Comparison of ENCODE assay signal across 2 cellular contexts in genomic region chr2:150165988-150166965, GRCh38.
A peak's percentile ranks its signal among the peaks of the same experiment; 100 is the strongest.
TF ChIP-seq lines count a peak whose summit lies in the region.

No MANE protein-coding gene starts in this region.

TF ChIP-seq in A549, 52 proteins besides CTCF, POLR2A, EP300 and RAD21 (continued from another document):
- TF ChIP-seq FOSL2 (IDR thresholded peaks at IDR 0.05) = peak; percentile 64; the same call in 1 of the 2 replicates
- TF ChIP-seq FOSL2 (CRISPR knock-in tag; IDR thresholded peaks at IDR 0.05) = peak; percentile 74
- no peak for TF ChIP-seq REST (IDR thresholded peaks at IDR 0.05)
- peak; percentile 94 to 96; a peak in 4 of 5 replicates for TF ChIP-seq JUN (IDR thresholded peaks at IDR 0.05)
- peak; percentile 97 for TF ChIP-seq RARB (CRISPR knock-in tag; IDR thresholded peaks at IDR 0.05)
- TF ChIP-seq EHMT2 (IDR thresholded peaks at IDR 0.05; ENCODE audit: low read depth) = no peak
- no peak for TF ChIP-seq TFCP2L1 (CRISPR knock-in tag; IDR thresholded peaks at IDR 0.05)
- TF ChIP-seq, protein P1, sequence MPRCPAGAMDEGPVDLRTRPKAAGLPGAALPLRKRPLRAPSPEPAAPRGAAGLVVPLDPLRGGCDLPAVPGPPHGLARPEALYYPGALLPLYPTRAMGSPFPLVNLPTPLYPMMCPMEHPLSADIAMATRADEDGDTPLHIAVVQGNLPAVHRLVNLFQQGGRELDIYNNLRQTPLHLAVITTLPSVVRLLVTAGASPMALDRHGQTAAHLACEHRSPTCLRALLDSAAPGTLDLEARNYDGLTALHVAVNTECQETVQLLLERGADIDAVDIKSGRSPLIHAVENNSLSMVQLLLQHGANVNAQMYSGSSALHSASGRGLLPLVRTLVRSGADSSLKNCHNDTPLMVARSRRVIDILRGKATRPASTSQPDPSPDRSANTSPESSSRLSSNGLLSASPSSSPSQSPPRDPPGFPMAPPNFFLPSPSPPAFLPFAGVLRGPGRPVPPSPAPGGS (IDR thresholded peaks at IDR 0.05) = peak; percentile 96
- TF ChIP-seq GATA3 (IDR thresholded peaks at IDR 0.05; ENCODE audit: borderline replicate concordance) = peak; percentile 97
- peak; percentile 83 for TF ChIP-seq PBX3 (IDR thresholded peaks at IDR 0.05)
TF ChIP-seq in A549: peak in this region for 22.

TF ChIP-seq in K562, 482 proteins besides CTCF, POLR2A, EP300 and RAD21 (continued from another document and continues in another):
- peak in 1 of 3 experiments; percentile 23; a peak in 1 of 6 replicates for TF ChIP-seq ZBTB11 (CRISPR knock-in tag; IDR thresholded peaks at IDR 0.05)
- TF ChIP-seq RBFOX2 (IDR thresholded peaks at IDR 0.05; ENCODE audit: low read depth, low read length) = peak; percentile 43; the same call in 1 of the 2 replicates
- peak; percentile 45; the same call in 1 of the 2 replicates for TF ChIP-seq GABPA (tag; conservative IDR thresholded peaks at IDR 0.05; ENCODE audit: low read depth)
- TF ChIP-seq NRF1 (conservative IDR thresholded peaks at IDR 0.05 in 1 of 2, IDR thresholded peaks at IDR 0.05 in 1 of 2) = 0 out of 4 replicates have a peak, but pooled peaks of 1 of the 2 experiments have one; percentile 3
- no peak for TF ChIP-seq TSHZ1 (CRISPR knock-in tag; IDR thresholded peaks at IDR 0.05)
- peak; percentile 73 for TF ChIP-seq TAF7 (tag; IDR thresholded peaks at IDR 0.05)
- peak; percentile 50 for TF ChIP-seq EP400 (IDR thresholded peaks at IDR 0.05)
- no peak for TF ChIP-seq CCAR2 (IDR thresholded peaks at IDR 0.05; ENCODE audit: low read depth, low read length)
- no peak for TF ChIP-seq E2F3 (CRISPR knock-in tag; IDR thresholded peaks at IDR 0.05)
- no peak for TF ChIP-seq NUFIP1 (IDR thresholded peaks at IDR 0.05; ENCODE audit: partially characterized antibody)
- no peak for TF ChIP-seq PRDM10 (IDR thresholded peaks at IDR 0.05; ENCODE audit: partially characterized antibody)
- 0 out of 2 replicates have a peak, but pooled peaks have one; percentile 7 for TF ChIP-seq ID3 (CRISPR knock-in tag; IDR thresholded peaks at IDR 0.05)
- no peak for TF ChIP-seq ID3 (tag; IDR thresholded peaks at IDR 0.05)
- peak; percentile 68; the same call in 1 of the 2 replicates for TF ChIP-seq ERF (CRISPR knock-in tag; IDR thresholded peaks at IDR 0.05)
- peak; percentile 73 for TF ChIP-seq ZNF165 (CRISPR knock-in tag; IDR thresholded peaks at IDR 0.05; ENCODE audit: borderline replicate concordance)
- TF ChIP-seq, protein P2, sequence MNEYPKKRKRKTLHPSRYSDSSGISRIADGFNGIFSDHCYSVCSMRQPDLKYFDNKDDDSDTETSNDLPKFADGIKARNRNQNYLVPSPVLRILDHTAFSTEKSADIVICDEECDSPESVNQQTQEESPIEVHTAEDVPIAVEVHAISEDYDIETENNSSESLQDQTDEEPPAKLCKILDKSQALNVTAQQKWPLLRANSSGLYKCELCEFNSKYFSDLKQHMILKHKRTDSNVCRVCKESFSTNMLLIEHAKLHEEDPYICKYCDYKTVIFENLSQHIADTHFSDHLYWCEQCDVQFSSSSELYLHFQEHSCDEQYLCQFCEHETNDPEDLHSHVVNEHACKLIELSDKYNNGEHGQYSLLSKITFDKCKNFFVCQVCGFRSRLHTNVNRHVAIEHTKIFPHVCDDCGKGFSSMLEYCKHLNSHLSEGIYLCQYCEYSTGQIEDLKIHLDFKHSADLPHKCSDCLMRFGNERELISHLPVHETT (CRISPR knock-in tag; conservative IDR thresholded peaks at IDR 0.05 in 1 of 2, IDR thresholded peaks at IDR 0.05 in 1 of 2) = peak in 1 of 2 experiments; percentile 68; a peak in 2 of 4 replicates
- TF ChIP-seq POLR2G (IDR thresholded peaks at IDR 0.05; ENCODE audit: low read depth, low read length) = no peak
- TF ChIP-seq, protein P3, sequence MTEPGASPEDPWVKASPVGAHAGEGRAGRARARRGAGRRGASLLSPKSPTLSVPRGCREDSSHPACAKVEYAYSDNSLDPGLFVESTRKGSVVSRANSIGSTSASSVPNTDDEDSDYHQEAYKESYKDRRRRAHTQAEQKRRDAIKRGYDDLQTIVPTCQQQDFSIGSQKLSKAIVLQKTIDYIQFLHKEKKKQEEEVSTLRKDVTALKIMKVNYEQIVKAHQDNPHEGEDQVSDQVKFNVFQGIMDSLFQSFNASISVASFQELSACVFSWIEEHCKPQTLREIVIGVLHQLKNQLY (CRISPR knock-in tag; conservative IDR thresholded peaks at IDR 0.05) = no peak
- TF ChIP-seq MXI1 (IDR thresholded peaks at IDR 0.05; ENCODE audit: low read depth, low read length) = no peak
- TF ChIP-seq ZNF316 (IDR thresholded peaks at IDR 0.05) = peak; percentile 90
- no peak for TF ChIP-seq CBFA2T3 (IDR thresholded peaks at IDR 0.05)
- peak; percentile 73 for TF ChIP-seq NFE2L1 (tag; IDR thresholded peaks at IDR 0.05; ENCODE audit: borderline replicate concordance, low read depth)
- no peak for TF ChIP-seq GTF2E2 (tag; IDR thresholded peaks at IDR 0.05)
- peak; percentile 28 for TF ChIP-seq MEIS2 (IDR thresholded peaks at IDR 0.05; ENCODE audit: partially characterized antibody)
- no peak for TF ChIP-seq FOXJ2 (tag; IDR thresholded peaks at IDR 0.05)
- peak; percentile 38 for TF ChIP-seq SMAD3 (CRISPR knock-in tag; conservative IDR thresholded peaks at IDR 0.05)
- TF ChIP-seq CBX8 (IDR thresholded peaks at IDR 0.05; ENCODE audit: borderline replicate concordance, extremely low read depth, low read depth, low read length, poor library complexity, severe bottlenecking) = no peak
- no peak for TF ChIP-seq PHF20 (IDR thresholded peaks at IDR 0.05; ENCODE audit: partially characterized antibody)
- no peak for TF ChIP-seq PKNOX1 (IDR thresholded peaks at IDR 0.05)
- TF ChIP-seq ZNF589 (CRISPR knock-in tag; IDR thresholded peaks at IDR 0.05; ENCODE audit: low read depth) = peak; percentile 79; the same call in 1 of the 2 replicates
- TF ChIP-seq ZNF444 (CRISPR knock-in tag; IDR thresholded peaks at IDR 0.05) = 0 out of 2 replicates have a peak, but pooled peaks have one; percentile 5
- TF ChIP-seq MAFK (IDR thresholded peaks at IDR 0.05; ENCODE audit: low read length) = peak; percentile 75
- TF ChIP-seq NR1H2 (CRISPR knock-in tag; IDR thresholded peaks at IDR 0.05) = no peak
- TF ChIP-seq CCNT2 (IDR thresholded peaks at IDR 0.05; ENCODE audit: borderline replicate concordance, extremely low read depth, insufficient read length, low read depth, low read length) = no peak
- TF ChIP-seq DNMT1 (IDR thresholded peaks at IDR 0.05) = no peak
- TF ChIP-seq ZNF41 (CRISPR knock-in tag; conservative IDR thresholded peaks at IDR 0.05) = peak; percentile 57; the same call in 1 of the 2 replicates
- TF ChIP-seq SOX6 (IDR thresholded peaks at IDR 0.05) = 0 out of 2 replicates have a peak, but pooled peaks have one; percentile 24
- no peak for TF ChIP-seq ZNF224 (CRISPR knock-in tag; IDR thresholded peaks at IDR 0.05)
- TF ChIP-seq TEAD1 (CRISPR knock-in tag; IDR thresholded peaks at IDR 0.05) = peak in 1 of 2 experiments; percentile 62; a peak in 1 of 4 replicates
- no peak for TF ChIP-seq KAT8 (IDR thresholded peaks at IDR 0.05; ENCODE audit: low read depth)
- no peak for TF ChIP-seq ZNF695 (CRISPR knock-in tag; IDR thresholded peaks at IDR 0.05)
- no peak for TF ChIP-seq NFATC3 (IDR thresholded peaks at IDR 0.05)
- no peak for TF ChIP-seq RAD51 (IDR thresholded peaks at IDR 0.05; ENCODE audit: borderline replicate concordance, low read depth)
- TF ChIP-seq POLR2B (IDR thresholded peaks at IDR 0.05; ENCODE audit: low read depth, partially characterized antibody) = no peak
- TF ChIP-seq, protein P4, sequence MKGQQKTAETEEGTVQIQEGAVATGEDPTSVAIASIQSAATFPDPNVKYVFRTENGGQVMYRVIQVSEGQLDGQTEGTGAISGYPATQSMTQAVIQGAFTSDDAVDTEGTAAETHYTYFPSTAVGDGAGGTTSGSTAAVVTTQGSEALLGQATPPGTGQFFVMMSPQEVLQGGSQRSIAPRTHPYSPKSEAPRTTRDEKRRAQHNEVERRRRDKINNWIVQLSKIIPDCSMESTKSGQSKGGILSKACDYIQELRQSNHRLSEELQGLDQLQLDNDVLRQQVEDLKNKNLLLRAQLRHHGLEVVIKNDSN (CRISPR knock-in tag; IDR thresholded peaks at IDR 0.05) = no peak
- peak; percentile 76; the same call in 1 of the 2 replicates for TF ChIP-seq CXXC5 (CRISPR knock-in tag; IDR thresholded peaks at IDR 0.05)
- no peak for TF ChIP-seq CREB1 (IDR thresholded peaks at IDR 0.05)
- no peak for TF ChIP-seq CREB1 (CRISPR knock-in tag; IDR thresholded peaks at IDR 0.05)
- TF ChIP-seq POLR3A (IDR thresholded peaks at IDR 0.05; ENCODE audit: borderline replicate concordance, extremely low read depth, insufficient read depth, insufficient read length) = no peak
- peak; percentile 46; the same call in 1 of the 2 replicates for TF ChIP-seq ARID1B (IDR thresholded peaks at IDR 0.05)
- TF ChIP-seq TRIM24 (IDR thresholded peaks at IDR 0.05) = peak; percentile 71 to 80; a peak in 3 of 4 replicates
